In the genomic region with DNA sequence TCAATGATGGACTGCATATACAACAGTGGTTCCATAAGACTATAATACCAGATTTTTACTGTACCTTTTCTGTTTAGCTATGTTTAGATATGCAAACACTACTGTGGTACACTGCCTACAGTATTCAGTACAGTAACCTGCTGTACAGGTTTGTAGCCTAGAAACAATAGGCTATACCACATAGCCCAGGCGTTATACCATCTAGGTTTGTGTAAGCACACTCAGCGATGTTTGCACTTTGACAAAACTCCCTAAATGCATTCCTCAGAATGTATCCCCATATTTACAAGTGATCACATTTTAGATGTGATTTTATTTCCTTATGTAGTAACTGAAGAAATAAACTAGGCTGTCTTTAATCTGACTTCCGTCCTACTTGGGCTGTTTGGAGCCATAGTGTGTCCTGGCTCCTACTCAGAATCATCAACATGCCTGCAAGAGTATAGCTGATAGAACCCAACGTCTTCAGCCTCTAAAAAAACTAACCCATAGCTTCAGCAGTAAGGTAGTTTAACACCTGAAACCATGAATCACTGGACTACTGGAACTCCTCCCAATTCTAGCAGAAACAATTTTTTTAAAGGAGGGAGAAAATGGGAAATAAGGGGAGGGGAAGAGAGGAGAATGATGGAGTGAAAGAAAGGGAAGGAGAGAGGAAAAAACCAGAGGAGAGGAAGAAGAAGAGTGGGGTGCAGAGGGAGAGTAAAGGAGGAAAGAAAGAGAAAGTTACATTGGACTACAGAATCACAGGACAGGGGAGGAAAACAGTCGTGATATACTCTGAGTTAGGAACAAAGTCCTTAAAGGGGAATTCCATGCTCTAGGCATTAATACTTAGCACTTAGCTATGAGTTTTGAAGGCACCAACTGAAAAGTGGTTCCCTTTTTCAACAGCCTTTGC, we compare ENCODE assay signal across 16 cellular contexts.
DNase-seq lines count a peak whose midpoint lies in the region; ATAC-seq and TF ChIP-seq lines count a peak whose summit lies in the region.
"Had no signal": no experiment of that assay in that cellular context is flagged by ENCODE, and none has a peak within 500 bp of the region (broad histone marks: within the 10 kb centered on the region; RNA-seq: fewer than 3 reads in every experiment).

No MANE protein-coding gene starts in this region.

- no peaks in the 10 kb centered on the region for H3K9me3 ChIP-seq in Panc1 (ENCODE audit: control insufficient read depth, insufficient read depth, low read depth, low read length)
- H3K9me3 ChIP-seq in smooth muscle cell (replicated peaks; ENCODE audit: low read depth) = no peaks in the 10 kb centered on the region
- no peaks in the 10 kb centered on the region for H3K9me3 ChIP-seq in sigmoid colon
- H3K9me3 ChIP-seq: BLaER1 had no signal

- CTCF ChIA-PET in Panc1 (lab: Charles Lee) = interaction anchor here (0.6 kb wide), 1 partner anchor 154 kb away, joined by 4 read pairs; no protein-coding TSS in a partner anchor

- no peaks in the 10 kb centered on the region for H3K4me1 Mint-ChIP-seq in activated T-helper 17 cell treated with anti-CD3 and anti-CD28 coated beads, Interleukin-2, amount 50 U/mL, for 72 hours

- TF ChIP-seq EP300 in sigmoid colon (IDR thresholded peaks at IDR 0.05) = no peak

- H3K4me3 ChIP-seq in Panc1 (ENCODE audit: low read depth in 2 of 2, low read length in 2 of 2) (no peak overlapping the region), smooth muscle cell (no peak overlapping the region), sigmoid colon (no peak overlapping the region)
- H3K4me3 ChIP-seq: BLaER1 had no signal

- H3K27ac ChIP-seq in Panc1 (ENCODE audit: low read length) = no peak overlapping the region
- peak overlapping the region; percentile 78 for H3K27ac ChIP-seq in smooth muscle cell (ENCODE audit: low read depth)
- H3K27ac ChIP-seq in sigmoid colon = no peak overlapping the region
- H3K27ac ChIP-seq: BLaER1 had no signal

- H3K9ac ChIP-seq in smooth muscle cell (ENCODE audit: low read depth) = no peak overlapping the region
- H3K9ac ChIP-seq: BLaER1 had no signal

- POLR2A ChIA-PET in Panc1 (lab: Charles Lee) = no interaction called here

- DNase-seq in Panc1 (ENCODE audit: low read depth, low spot score) (no peak), left colon (no peak), smooth muscle cell (lab: John Stamatoyannopoulos, UW; ENCODE audit: unreplicated experiment) (no peak), cerebellum (ENCODE audit: low spot score) (no peak), sigmoid colon (no peak)
- DNase-seq: activated CD4-positive, alpha-beta T cell treated with anti-CD3 and anti-CD28 coated beads, Interleukin-2, amount 10 ng/mL, durations not matched to agents 24 days and 14 days; activated T-cell treated with anti-CD3 and anti-CD28 coated beads, Interleukin-2, amount 50 U/mL, for 1 hour; amniotic stem cell; DND-41; NCI-H187; NCI-H774; occipital lobe; substantia nigra had no signal

- H3F3A ChIP-seq in smooth muscle cell (ENCODE audit: low read depth) = no peaks in the 10 kb centered on the region

- no peak overlapping the region for H3K27ac Mint-ChIP-seq in activated T-helper 17 cell treated with anti-CD3 and anti-CD28 coated beads, Interleukin-2, amount 50 U/mL, for 72 hours
- H3K27ac Mint-ChIP-seq: activated CD4-positive, alpha-beta T cell treated with anti-CD3 and anti-CD28 coated beads, Interleukin-2, amount 10 ng/mL, durations not matched to agents 24 days and 14 days had no signal

- H4K20me1 ChIP-seq in smooth muscle cell (ENCODE audit: low read depth) = peaks cover 56% of the 10 kb centered on the region

- no peaks in the 10 kb centered on the region for H3K36me3 ChIP-seq in Panc1 (ENCODE audit: control insufficient read depth, insufficient read depth, low read length)
- no peaks in the 10 kb centered on the region for H3K36me3 ChIP-seq in smooth muscle cell (ENCODE audit: low read depth)
- peaks cover 0 to 21% (median 11%) of the 10 kb centered on the region in 4 donors for H3K36me3 ChIP-seq in sigmoid colon

- no peaks in the 10 kb centered on the region for H3K9me3 Mint-ChIP-seq in activated T-helper 17 cell treated with anti-CD3 and anti-CD28 coated beads, Interleukin-2, amount 50 U/mL, for 72 hours
- H3K9me3 Mint-ChIP-seq: activated CD4-positive, alpha-beta T cell treated with anti-CD3 and anti-CD28 coated beads, Interleukin-2, amount 10 ng/mL, durations not matched to agents 24 days and 14 days had no signal

- no peak for TF ChIP-seq CTCF in Panc1 (IDR thresholded peaks at IDR 0.05)
- TF ChIP-seq CTCF in smooth muscle cell (IDR thresholded peaks at IDR 0.05; ENCODE audit: borderline replicate concordance, insufficient read depth, poor library complexity, severe bottlenecking) = no peak
- no peak for TF ChIP-seq CTCF in sigmoid colon (IDR thresholded peaks at IDR 0.05)

- H2AFZ ChIP-seq in smooth muscle cell (ENCODE audit: low read depth) = no peak overlapping the region

- no TSS peak for BruUV-seq in Panc1 (replicated peaks; lab: Mats Ljungman, UMichigan)

- H3K27me3 ChIP-seq in Panc1 (ENCODE audit: control insufficient read depth, insufficient read depth, low read length) = no peaks in the 10 kb centered on the region
- no peaks in the 10 kb centered on the region for H3K27me3 ChIP-seq in smooth muscle cell (ENCODE audit: low read depth)
- H3K27me3 ChIP-seq in sigmoid colon = no peaks in the 10 kb centered on the region
- H3K27me3 ChIP-seq: BLaER1 had no signal

- intact Hi-C loops in Panc1 (cut with micrococcal nuclease; ENCODE audit: unreplicated experiment) (no loop called here), left colon (cut with DNase I, micrococcal nuclease) (no loop called here), sigmoid colon (cut with DNase I) (no loop called here)

- ATAC-seq in GM18868 (IDR thresholded peaks at IDR 0.05; ENCODE audit: unreplicated experiment) = peak; percentile 50
- ATAC-seq in Panc1 = peak; percentile 59
- peak; percentile 83 for ATAC-seq in left colon
- ATAC-seq in activated T-helper 17 cell treated with anti-CD3 and anti-CD28 coated beads, Interleukin-2, amount 50 U/mL, for 72 hours (replicated peaks) = no peak

- WGBS in smooth muscle cell (ENCODE audit: low lambda C conversion rate) = 72% methylated on average over 5 of the region's 5 CpGs
- WGBS in sigmoid colon, 2 donors = 16 to 56% methylated on average over 5 of the region's 5 CpGs

- H3K79me2 ChIP-seq in smooth muscle cell (ENCODE audit: low read depth) = peaks cover 34% of the 10 kb centered on the region

- H3K4me2 ChIP-seq in smooth muscle cell = peak overlapping the region; percentile 6
- H3K4me2 ChIP-seq: BLaER1 had no signal

- no peak overlapping the region for H3K4me3 Mint-ChIP-seq in activated T-helper 17 cell treated with anti-CD3 and anti-CD28 coated beads, Interleukin-2, amount 50 U/mL, for 72 hours
- H3K4me3 Mint-ChIP-seq: activated CD4-positive, alpha-beta T cell treated with anti-CD3 and anti-CD28 coated beads, Interleukin-2, amount 10 ng/mL, durations not matched to agents 24 days and 14 days had no signal

- no peaks in the 10 kb centered on the region for H3K27me3 Mint-ChIP-seq in activated T-helper 17 cell treated with anti-CD3 and anti-CD28 coated beads, Interleukin-2, amount 50 U/mL, for 72 hours
- H3K27me3 Mint-ChIP-seq: activated CD4-positive, alpha-beta T cell treated with anti-CD3 and anti-CD28 coated beads, Interleukin-2, amount 10 ng/mL, durations not matched to agents 24 days and 14 days had no signal

- TF ChIP-seq POLR2A in sigmoid colon (IDR thresholded peaks at IDR 0.05) = no peak

- H3K4me1 ChIP-seq in Panc1 (ENCODE audit: control insufficient read depth, insufficient read depth, low read length) = 0 out of 2 replicates have a peak, but pooled peaks cover 6% of the 10 kb centered on the region
- H3K4me1 ChIP-seq in smooth muscle cell (ENCODE audit: low read depth) = peaks cover 5% of the 10 kb centered on the region
- H3K4me1 ChIP-seq in sigmoid colon = peaks cover 0 to 4% (median 0%) of the 10 kb centered on the region in 4 donors
- H3K4me1 ChIP-seq: BLaER1 had no signal

- in situ Hi-C loops in Panc1 (cut with HindIII; ENCODE audit: low pct_unique_long_range_greater_than_20kb, low sequenced_read_pairs) = loop anchor here (25.0 kb wide), 1 partner anchor 163 kb away; no protein-coding TSS in a partner anchor

- H3K36me3 Mint-ChIP-seq in activated T-helper 17 cell treated with anti-CD3 and anti-CD28 coated beads, Interleukin-2, amount 50 U/mL, for 72 hours (ENCODE audit: low read depth) = peaks cover 17% of the 10 kb centered on the region
